8 cellular contexts compared by ENCODE assay signal in the genomic region with DNA sequence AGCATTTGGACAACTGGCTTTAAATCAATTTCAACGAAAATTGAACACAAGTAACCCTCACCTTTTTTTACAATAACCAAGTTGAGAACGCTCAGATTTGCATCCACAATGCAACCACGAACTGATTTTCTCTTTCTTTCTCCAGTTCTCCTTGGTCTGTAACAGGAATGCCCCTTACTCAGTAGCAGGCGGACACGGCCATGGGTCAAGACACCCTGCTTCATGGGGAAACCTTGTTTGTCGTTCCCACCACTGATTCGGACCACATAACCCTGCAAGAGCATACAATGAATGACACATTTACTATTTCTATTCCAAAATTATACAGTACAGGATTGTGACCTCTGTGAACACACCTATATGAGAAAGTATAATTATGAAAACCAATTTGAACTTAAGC. TPM values are rescaled to one million over a fixed set of nuclear protein-coding genes. Genes with fewer than 3 reads are reported as not detected.
DNase-seq lines count a peak whose midpoint lies in the region; ATAC-seq, FAIRE-seq and TF ChIP-seq lines count a peak whose summit lies in the region.

No MANE protein-coding gene starts in this region.

- H3K4me1 ChIP-seq in OCI-LY7 (ENCODE audit: insufficient read depth, low read length, poor library complexity, severe bottlenecking) (peaks cover 42% of the 10 kb centered on the region), endocrine pancreas (ENCODE audit: control insufficient read depth, insufficient read depth, low read length) (peaks cover 22% of the 10 kb centered on the region), pancreas (peaks cover 6 to 15% (median 13%) of the 10 kb centered on the region in 3 donors)

- H3K27ac ChIP-seq in OCI-LY7 (ENCODE audit: low read depth, low read length, poor library complexity, severe bottlenecking), result peak overlapping the region; percentile 75
- peak overlapping the region in 1 of 4 donors; percentile 96 for H3K27ac ChIP-seq in pancreas

- H3K79me2 ChIP-seq in OCI-LY7 (ENCODE audit: insufficient read depth, low read depth, low read length), result peaks cover 49% of the 10 kb centered on the region

- no peaks in the 10 kb centered on the region for H3K9me3 ChIP-seq in OCI-LY7 (ENCODE audit: low read length)
- no peaks in the 10 kb centered on the region for H3K9me3 ChIP-seq in endocrine pancreas (ENCODE audit: control insufficient read depth, low read length)
- no peaks in the 10 kb centered on the region for H3K9me3 ChIP-seq in pancreas

- POLR2A ChIA-PET in OCI-LY7 (lab: Charles Lee), result no interaction called here

- peaks cover 64% of the 10 kb centered on the region for H3K36me3 ChIP-seq in OCI-LY7 (ENCODE audit: insufficient read depth, low read length)
- no peaks in the 10 kb centered on the region for H3K36me3 ChIP-seq in endocrine pancreas (ENCODE audit: control insufficient read depth, insufficient read depth, low read length)
- peaks cover 7 to 37% (median 18%) of the 10 kb centered on the region in 3 donors for H3K36me3 ChIP-seq in pancreas

- peak overlapping the region; percentile 93 for H3K4me2 ChIP-seq in OCI-LY7 (ENCODE audit: low read length)

- H3K9ac ChIP-seq in endocrine pancreas (ENCODE audit: control insufficient read depth, insufficient read depth, low read length), result peak overlapping the region; percentile 54

- FAIRE-seq in pancreas (lab: Jason Lieb, UNC), result no peak

- WGBS in pancreas, 2 donors, result 26 to 28% methylated on average over 7 of the region's 7 CpGs

- CTCF ChIA-PET in OCI-LY7 (lab: Charles Lee; ENCODE audit: unreplicated experiment), result no interaction called here

- H3K4me3 ChIP-seq in GM08714 (ENCODE audit: low read length) (peak overlapping the region; percentile 100), OCI-LY7 (ENCODE audit: low read depth, low read length, poor library complexity, severe bottlenecking) (peak overlapping the region; percentile 96), endocrine pancreas (ENCODE audit: control insufficient read depth, insufficient read depth, low read length) (peak overlapping the region; percentile 96), pancreas (peak overlapping the region in 3 of 4 donors; percentile 69 to 85 (median 71))

- no peak for TF ChIP-seq POLR2A in erythroblast (IDR thresholded peaks at IDR 0.05; ENCODE audit: low read length)

- BruUV-seq in OCI-LY7 (replicated peaks; lab: Mats Ljungman, UMichigan), result no TSS peak

- no peaks in the 10 kb centered on the region for H3K27me3 ChIP-seq in endocrine pancreas (ENCODE audit: control insufficient read depth, insufficient read depth, low read length)
- H3K27me3 ChIP-seq in pancreas, result no peaks in the 10 kb centered on the region

- no peaks in the 10 kb centered on the region for H3K9me2 ChIP-seq in OCI-LY7 (ENCODE audit: insufficient read depth, low read length)

- intact Hi-C loops in OCI-LY7 (cut with micrococcal nuclease; ENCODE audit: unreplicated experiment) (no loop called here), pancreas (cut with DNase I) (no loop called here), posterior vena cava (cut with DNase I) (no loop called here)

- H2AFZ ChIP-seq in OCI-LY7 (ENCODE audit: low read length), result no peak overlapping the region

- H4K20me1 ChIP-seq in OCI-LY7 (ENCODE audit: insufficient read depth, low read length), result peaks cover 43% of the 10 kb centered on the region

- ATAC-seq in pancreas (no peak), HG02981 (IDR thresholded peaks at IDR 0.05; ENCODE audit: unreplicated experiment) (no peak)

- no peak for TF ChIP-seq CTCF in OCI-LY7 (conservative IDR thresholded peaks at IDR 0.05; ENCODE audit: low read length)
- TF ChIP-seq CTCF in pancreas (IDR thresholded peaks at IDR 0.05), result no peak

- DNase-seq in OCI-LY7 (ENCODE audit: low spot score) (no peak), pancreas (no peak), erythroblast (lab: John Stamatoyannopoulos, UW) (no peak), SHP77 (lab: John Stamatoyannopoulos, UW) (no peak), posterior vena cava (ENCODE audit: low spot score) (no peak)

RNA-seq across cellular contexts. Expression of a gene that starts 1.4 kb away (rescaled TPM):
- total RNA-seq in OCI-LY7 (2014; rRNA removed; shearing (Covaris generic)), result 3,539 and 4,609 TPM in 2 replicates
- total RNA-seq in OCI-LY7 (2022), result 3,837 and 3,887 TPM in 2 replicates
- 1,000 to 10,000 TPM; 1,090 to 2,044 (median 1,810) TPM for total RNA-seq in pancreas
- polyA plus RNA-seq in pancreas, result 1,000 to 10,000 TPM; 1,877 to 2,705 TPM
- 1,000 to 10,000 TPM; 1,572 to 1,582 TPM for total RNA-seq in posterior vena cava

RNA-seq across cellular contexts. Expression of a gene that starts 30.2 kb away (rescaled TPM):
- total RNA-seq in OCI-LY7 (2014; rRNA removed; shearing (Covaris generic)), result 1.4 and 1.6 TPM in 2 replicates
- total RNA-seq in OCI-LY7 (2022) (1.8 and 2.7 TPM in 2 replicates), pancreas (1 to 10 TPM; 4.8 to 8.8 (median 5.5) TPM), posterior vena cava (1 to 10 TPM; 3.5 TPM)
- polyA plus RNA-seq in pancreas, result 1 to 10 TPM in 1 of 2 donors, under 1 TPM in 1; 0.84 to 1.3 TPM
